ENCODE assay signal across 1 cellular context in the genomic region with DNA sequence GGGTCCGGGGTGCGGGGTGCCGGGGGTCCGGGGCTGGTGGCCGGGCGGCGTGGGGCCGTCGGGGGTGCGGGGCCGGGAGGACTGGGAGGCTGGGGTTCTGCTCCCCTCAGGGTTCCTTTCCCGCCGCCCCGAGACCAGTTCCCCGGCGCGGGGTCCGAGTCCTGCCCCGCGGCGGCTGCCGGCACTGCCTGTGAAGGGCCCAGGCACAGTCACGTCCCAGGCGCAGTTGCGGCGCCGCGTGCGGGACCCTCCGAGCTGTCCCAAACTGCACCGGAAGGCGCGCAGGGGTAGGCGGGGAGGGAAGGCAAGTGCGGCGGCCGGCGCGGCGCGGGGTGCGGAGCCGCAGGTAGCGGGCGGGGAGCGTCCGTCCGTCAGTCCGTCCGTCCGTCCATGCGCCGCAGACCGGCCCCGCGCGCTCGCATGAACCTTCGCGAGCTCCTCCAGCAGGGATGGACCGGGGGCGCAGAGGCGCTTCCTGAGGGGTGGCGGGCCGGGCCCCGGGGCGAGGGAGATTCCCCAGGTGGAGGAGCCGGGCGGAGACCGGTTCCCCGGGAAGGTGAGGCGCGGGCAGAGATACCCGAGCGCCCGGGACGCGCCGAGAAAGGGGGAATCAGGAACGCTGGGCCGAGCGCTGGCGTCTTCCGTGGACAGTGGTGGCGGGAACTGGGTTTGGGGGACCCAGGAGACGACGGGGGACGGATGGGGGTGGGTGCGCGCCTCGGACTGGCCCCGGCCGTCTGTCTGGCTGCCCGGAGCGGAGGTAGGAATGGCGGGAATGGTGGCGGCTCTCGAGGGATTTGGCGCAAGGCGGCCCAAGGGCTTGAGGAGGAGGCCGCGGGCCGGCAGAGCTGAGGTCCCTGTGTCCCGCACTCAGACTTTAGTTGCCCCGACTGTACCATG.
TF ChIP-seq lines count a peak whose summit lies in the region.

No MANE protein-coding gene starts in this region.

TF ChIP-seq in K562, 482 proteins besides CTCF, POLR2A, EP300 and RAD21 (continued from another document and continues in another):
- TF ChIP-seq, protein P1, sequence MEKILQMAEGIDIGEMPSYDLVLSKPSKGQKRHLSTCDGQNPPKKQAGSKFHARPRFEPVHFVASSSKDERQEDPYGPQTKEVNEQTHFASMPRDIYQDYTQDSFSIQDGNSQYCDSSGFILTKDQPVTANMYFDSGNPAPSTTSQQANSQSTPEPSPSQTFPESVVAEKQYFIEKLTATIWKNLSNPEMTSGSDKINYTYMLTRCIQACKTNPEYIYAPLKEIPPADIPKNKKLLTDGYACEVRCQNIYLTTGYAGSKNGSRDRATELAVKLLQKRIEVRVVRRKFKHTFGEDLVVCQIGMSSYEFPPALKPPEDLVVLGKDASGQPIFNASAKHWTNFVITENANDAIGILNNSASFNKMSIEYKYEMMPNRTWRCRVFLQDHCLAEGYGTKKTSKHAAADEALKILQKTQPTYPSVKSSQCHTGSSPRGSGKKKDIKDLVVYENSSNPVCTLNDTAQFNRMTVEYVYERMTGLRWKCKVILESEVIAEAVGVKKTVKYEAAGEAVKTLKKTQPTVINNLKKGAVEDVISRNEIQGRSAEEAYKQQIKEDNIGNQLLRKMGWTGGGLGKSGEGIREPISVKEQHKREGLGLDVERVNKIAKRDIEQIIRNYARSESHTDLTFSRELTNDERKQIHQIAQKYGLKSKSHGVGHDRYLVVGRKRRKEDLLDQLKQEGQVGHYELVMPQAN (IDR thresholded peaks at IDR 0.05; ENCODE audit: borderline replicate concordance): no peak
- TF ChIP-seq ZNF184 (CRISPR knock-in tag; IDR thresholded peaks at IDR 0.05): no peak
- peak; percentile 12 for TF ChIP-seq FIP1L1 (IDR thresholded peaks at IDR 0.05; ENCODE audit: low read depth, low read length, poor library complexity, severe bottlenecking)
- TF ChIP-seq, protein P2, sequence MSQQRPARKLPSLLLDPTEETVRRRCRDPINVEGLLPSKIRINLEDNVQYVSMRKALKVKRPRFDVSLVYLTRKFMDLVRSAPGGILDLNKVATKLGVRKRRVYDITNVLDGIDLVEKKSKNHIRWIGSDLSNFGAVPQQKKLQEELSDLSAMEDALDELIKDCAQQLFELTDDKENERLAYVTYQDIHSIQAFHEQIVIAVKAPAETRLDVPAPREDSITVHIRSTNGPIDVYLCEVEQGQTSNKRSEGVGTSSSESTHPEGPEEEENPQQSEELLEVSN (IDR thresholded peaks at IDR 0.05; ENCODE audit: borderline replicate concordance in 1 of 2, extremely low read depth in 1 of 2, insufficient read depth in 1 of 2, insufficient read length in 1 of 2, low read depth in 1 of 2, low read length in 1 of 2, poor library complexity in 1 of 2, severe bottlenecking in 1 of 2): peak in 1 of 2 experiments; percentile 11
- no peak for TF ChIP-seq SLC30A9 (CRISPR knock-in tag; IDR thresholded peaks at IDR 0.05)
- TF ChIP-seq ZFX (CRISPR knock-in tag; IDR thresholded peaks at IDR 0.05): 0 out of 2 replicates have a peak, but pooled peaks have one; percentile 26
- TF ChIP-seq PCBP1 (IDR thresholded peaks at IDR 0.05; ENCODE audit: low read depth, low read length, poor library complexity, severe bottlenecking): peak; percentile 6
- TF ChIP-seq SUPT5H (IDR thresholded peaks at IDR 0.05): no peak
- TF ChIP-seq ZNF133 (CRISPR knock-in tag; IDR thresholded peaks at IDR 0.05): no peak
- TF ChIP-seq, protein P3, sequence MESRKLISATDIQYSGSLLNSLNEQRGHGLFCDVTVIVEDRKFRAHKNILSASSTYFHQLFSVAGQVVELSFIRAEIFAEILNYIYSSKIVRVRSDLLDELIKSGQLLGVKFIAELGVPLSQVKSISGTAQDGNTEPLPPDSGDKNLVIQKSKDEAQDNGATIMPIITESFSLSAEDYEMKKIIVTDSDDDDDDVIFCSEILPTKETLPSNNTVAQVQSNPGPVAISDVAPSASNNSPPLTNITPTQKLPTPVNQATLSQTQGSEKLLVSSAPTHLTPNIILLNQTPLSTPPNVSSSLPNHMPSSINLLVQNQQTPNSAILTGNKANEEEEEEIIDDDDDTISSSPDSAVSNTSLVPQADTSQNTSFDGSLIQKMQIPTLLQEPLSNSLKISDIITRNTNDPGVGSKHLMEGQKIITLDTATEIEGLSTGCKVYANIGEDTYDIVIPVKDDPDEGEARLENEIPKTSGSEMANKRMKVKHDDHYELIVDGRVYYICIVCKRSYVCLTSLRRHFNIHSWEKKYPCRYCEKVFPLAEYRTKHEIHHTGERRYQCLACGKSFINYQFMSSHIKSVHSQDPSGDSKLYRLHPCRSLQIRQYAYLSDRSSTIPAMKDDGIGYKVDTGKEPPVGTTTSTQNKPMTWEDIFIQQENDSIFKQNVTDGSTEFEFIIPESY (CRISPR knock-in tag; IDR thresholded peaks at IDR 0.05): peak; percentile 73
- TF ChIP-seq FOS (IDR thresholded peaks at IDR 0.05; ENCODE audit: extremely low read depth, insufficient read length): no peak
- TF ChIP-seq CXXC5 (CRISPR knock-in tag; IDR thresholded peaks at IDR 0.05): peak; percentile 28
- TF ChIP-seq, protein P4, sequence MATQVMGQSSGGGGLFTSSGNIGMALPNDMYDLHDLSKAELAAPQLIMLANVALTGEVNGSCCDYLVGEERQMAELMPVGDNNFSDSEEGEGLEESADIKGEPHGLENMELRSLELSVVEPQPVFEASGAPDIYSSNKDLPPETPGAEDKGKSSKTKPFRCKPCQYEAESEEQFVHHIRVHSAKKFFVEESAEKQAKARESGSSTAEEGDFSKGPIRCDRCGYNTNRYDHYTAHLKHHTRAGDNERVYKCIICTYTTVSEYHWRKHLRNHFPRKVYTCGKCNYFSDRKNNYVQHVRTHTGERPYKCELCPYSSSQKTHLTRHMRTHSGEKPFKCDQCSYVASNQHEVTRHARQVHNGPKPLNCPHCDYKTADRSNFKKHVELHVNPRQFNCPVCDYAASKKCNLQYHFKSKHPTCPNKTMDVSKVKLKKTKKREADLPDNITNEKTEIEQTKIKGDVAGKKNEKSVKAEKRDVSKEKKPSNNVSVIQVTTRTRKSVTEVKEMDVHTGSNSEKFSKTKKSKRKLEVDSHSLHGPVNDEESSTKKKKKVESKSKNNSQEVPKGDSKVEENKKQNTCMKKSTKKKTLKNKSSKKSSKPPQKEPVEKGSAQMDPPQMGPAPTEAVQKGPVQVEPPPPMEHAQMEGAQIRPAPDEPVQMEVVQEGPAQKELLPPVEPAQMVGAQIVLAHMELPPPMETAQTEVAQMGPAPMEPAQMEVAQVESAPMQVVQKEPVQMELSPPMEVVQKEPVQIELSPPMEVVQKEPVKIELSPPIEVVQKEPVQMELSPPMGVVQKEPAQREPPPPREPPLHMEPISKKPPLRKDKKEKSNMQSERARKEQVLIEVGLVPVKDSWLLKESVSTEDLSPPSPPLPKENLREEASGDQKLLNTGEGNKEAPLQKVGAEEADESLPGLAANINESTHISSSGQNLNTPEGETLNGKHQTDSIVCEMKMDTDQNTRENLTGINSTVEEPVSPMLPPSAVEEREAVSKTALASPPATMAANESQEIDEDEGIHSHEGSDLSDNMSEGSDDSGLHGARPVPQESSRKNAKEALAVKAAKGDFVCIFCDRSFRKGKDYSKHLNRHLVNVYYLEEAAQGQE (CRISPR knock-in tag; IDR thresholded peaks at IDR 0.05; ENCODE audit: low read depth): no peak
- no peak for TF ChIP-seq HOXB6 (CRISPR knock-in tag; IDR thresholded peaks at IDR 0.05; ENCODE audit: borderline replicate concordance)
- TF ChIP-seq NCOA4 (IDR thresholded peaks at IDR 0.05; ENCODE audit: partially characterized antibody): no peak
- TF ChIP-seq, protein P5, sequence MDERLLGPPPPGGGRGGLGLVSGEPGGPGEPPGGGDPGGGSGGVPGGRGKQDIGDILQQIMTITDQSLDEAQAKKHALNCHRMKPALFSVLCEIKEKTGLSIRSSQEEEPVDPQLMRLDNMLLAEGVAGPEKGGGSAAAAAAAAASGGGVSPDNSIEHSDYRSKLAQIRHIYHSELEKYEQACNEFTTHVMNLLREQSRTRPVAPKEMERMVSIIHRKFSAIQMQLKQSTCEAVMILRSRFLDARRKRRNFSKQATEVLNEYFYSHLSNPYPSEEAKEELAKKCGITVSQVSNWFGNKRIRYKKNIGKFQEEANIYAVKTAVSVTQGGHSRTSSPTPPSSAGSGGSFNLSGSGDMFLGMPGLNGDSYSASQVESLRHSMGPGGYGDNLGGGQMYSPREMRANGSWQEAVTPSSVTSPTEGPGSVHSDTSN (CRISPR knock-in tag; IDR thresholded peaks at IDR 0.05; ENCODE audit: low read depth): no peak
- TF ChIP-seq, protein P5 (tag; conservative IDR thresholded peaks at IDR 0.05; ENCODE audit: low read depth): no peak
- TF ChIP-seq NRF1 (conservative IDR thresholded peaks at IDR 0.05 in 1 of 2, IDR thresholded peaks at IDR 0.05 in 1 of 2): peak in 1 of 2 experiments; percentile 16; a peak in 2 of 4 replicates
- TF ChIP-seq DDX20 (tag; IDR thresholded peaks at IDR 0.05; ENCODE audit: low read depth): no peak
- no peak for TF ChIP-seq GTF2A2 (tag; IDR thresholded peaks at IDR 0.05)
- TF ChIP-seq, protein P6, sequence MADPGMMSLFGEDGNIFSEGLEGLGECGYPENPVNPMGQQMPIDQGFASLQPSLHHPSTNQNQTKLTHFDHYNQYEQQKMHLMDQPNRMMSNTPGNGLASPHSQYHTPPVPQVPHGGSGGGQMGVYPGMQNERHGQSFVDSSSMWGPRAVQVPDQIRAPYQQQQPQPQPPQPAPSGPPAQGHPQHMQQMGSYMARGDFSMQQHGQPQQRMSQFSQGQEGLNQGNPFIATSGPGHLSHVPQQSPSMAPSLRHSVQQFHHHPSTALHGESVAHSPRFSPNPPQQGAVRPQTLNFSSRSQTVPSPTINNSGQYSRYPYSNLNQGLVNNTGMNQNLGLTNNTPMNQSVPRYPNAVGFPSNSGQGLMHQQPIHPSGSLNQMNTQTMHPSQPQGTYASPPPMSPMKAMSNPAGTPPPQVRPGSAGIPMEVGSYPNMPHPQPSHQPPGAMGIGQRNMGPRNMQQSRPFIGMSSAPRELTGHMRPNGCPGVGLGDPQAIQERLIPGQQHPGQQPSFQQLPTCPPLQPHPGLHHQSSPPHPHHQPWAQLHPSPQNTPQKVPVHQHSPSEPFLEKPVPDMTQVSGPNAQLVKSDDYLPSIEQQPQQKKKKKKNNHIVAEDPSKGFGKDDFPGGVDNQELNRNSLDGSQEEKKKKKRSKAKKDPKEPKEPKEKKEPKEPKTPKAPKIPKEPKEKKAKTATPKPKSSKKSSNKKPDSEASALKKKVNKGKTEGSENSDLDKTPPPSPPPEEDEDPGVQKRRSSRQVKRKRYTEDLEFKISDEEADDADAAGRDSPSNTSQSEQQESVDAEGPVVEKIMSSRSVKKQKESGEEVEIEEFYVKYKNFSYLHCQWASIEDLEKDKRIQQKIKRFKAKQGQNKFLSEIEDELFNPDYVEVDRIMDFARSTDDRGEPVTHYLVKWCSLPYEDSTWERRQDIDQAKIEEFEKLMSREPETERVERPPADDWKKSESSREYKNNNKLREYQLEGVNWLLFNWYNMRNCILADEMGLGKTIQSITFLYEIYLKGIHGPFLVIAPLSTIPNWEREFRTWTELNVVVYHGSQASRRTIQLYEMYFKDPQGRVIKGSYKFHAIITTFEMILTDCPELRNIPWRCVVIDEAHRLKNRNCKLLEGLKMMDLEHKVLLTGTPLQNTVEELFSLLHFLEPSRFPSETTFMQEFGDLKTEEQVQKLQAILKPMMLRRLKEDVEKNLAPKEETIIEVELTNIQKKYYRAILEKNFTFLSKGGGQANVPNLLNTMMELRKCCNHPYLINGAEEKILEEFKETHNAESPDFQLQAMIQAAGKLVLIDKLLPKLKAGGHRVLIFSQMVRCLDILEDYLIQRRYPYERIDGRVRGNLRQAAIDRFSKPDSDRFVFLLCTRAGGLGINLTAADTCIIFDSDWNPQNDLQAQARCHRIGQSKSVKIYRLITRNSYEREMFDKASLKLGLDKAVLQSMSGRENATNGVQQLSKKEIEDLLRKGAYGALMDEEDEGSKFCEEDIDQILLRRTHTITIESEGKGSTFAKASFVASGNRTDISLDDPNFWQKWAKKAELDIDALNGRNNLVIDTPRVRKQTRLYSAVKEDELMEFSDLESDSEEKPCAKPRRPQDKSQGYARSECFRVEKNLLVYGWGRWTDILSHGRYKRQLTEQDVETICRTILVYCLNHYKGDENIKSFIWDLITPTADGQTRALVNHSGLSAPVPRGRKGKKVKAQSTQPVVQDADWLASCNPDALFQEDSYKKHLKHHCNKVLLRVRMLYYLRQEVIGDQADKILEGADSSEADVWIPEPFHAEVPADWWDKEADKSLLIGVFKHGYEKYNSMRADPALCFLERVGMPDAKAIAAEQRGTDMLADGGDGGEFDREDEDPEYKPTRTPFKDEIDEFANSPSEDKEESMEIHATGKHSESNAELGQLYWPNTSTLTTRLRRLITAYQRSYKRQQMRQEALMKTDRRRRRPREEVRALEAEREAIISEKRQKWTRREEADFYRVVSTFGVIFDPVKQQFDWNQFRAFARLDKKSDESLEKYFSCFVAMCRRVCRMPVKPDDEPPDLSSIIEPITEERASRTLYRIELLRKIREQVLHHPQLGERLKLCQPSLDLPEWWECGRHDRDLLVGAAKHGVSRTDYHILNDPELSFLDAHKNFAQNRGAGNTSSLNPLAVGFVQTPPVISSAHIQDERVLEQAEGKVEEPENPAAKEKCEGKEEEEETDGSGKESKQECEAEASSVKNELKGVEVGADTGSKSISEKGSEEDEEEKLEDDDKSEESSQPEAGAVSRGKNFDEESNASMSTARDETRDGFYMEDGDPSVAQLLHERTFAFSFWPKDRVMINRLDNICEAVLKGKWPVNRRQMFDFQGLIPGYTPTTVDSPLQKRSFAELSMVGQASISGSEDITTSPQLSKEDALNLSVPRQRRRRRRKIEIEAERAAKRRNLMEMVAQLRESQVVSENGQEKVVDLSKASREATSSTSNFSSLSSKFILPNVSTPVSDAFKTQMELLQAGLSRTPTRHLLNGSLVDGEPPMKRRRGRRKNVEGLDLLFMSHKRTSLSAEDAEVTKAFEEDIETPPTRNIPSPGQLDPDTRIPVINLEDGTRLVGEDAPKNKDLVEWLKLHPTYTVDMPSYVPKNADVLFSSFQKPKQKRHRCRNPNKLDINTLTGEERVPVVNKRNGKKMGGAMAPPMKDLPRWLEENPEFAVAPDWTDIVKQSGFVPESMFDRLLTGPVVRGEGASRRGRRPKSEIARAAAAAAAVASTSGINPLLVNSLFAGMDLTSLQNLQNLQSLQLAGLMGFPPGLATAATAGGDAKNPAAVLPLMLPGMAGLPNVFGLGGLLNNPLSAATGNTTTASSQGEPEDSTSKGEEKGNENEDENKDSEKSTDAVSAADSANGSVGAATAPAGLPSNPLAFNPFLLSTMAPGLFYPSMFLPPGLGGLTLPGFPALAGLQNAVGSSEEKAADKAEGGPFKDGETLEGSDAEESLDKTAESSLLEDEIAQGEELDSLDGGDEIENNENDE (IDR thresholded peaks at IDR 0.05; ENCODE audit: low read depth, low read length): no peak
- no peak for TF ChIP-seq BRF1 (IDR thresholded peaks at IDR 0.05; ENCODE audit: borderline replicate concordance, extremely low read depth, insufficient read length)
- TF ChIP-seq ZNF668 (CRISPR knock-in tag; IDR thresholded peaks at IDR 0.05): no peak
